Comparison of ENCODE assay signal across 8 cellular contexts in genomic region chr9:130349398-130349797, GRCh38.
"Had no signal": no experiment of that assay in that cellular context is flagged by ENCODE, and none has a peak within 500 bp of the region (broad histone marks: within the 10 kb centered on the region; RNA-seq: fewer than 3 reads in every experiment).

No MANE protein-coding gene starts in this region.

- H2AFZ ChIP-seq: GM23248, GM23338 had no signal

- H3K9me3 ChIP-seq: HAP-1 had no signal

- H3K4me2 ChIP-seq: GM23338 had no signal

- H3K4me3 Mint-ChIP-seq: GM23338, H9, HFFc6 had no signal

- H3K27ac ChIP-seq: GM23248 had no signal

- H3K9ac ChIP-seq: GM23248 had no signal

- DNase-seq: GM23248, GOT3, H9, HCEC 1CT, HFFc6 had no signal

- H3K4me1 ChIP-seq: HAP-1 had no signal

- H3K27ac Mint-ChIP-seq: GM23338, H9, HFFc6 had no signal

- H3K9me3 Mint-ChIP-seq: GM23338, H9, HFFc6 had no signal

- H3K4me3 ChIP-seq: GM23248, GM23338, HAP-1 had no signal

- H3K36me3 ChIP-seq: HAP-1 had no signal

- ATAC-seq: GM23338, HCT116 had no signal
